Comparison of ENCODE assay signal across 1 cellular context in genomic region chr6:27477318-27478013, GRCh38.
TF ChIP-seq lines count a peak whose summit lies in the region.

No MANE protein-coding gene starts in this region.

TF ChIP-seq in IMR-90, 13 proteins besides CTCF, POLR2A, EP300 and RAD21 (continued from another document):
- TF ChIP-seq MAZ (IDR thresholded peaks at IDR 0.05; ENCODE audit: borderline replicate concordance, low read depth, low read length) (no peak), MXI1 (IDR thresholded peaks at IDR 0.05; ENCODE audit: borderline replicate concordance, low read depth, low read length) (no peak), MAFK (IDR thresholded peaks at IDR 0.05; ENCODE audit: low read depth, low read length) (no peak), FOS (IDR thresholded peaks at IDR 0.05; ENCODE audit: low read depth, low read length) (no peak), RFX5 (IDR thresholded peaks at IDR 0.05; ENCODE audit: low read depth, low read length) (no peak), CHD1 (IDR thresholded peaks at IDR 0.05; ENCODE audit: low read depth, low read length) (no peak)
TF ChIP-seq in IMR-90: peak in this region for 0.
